8 cellular contexts compared by ENCODE assay signal in the genomic region with DNA sequence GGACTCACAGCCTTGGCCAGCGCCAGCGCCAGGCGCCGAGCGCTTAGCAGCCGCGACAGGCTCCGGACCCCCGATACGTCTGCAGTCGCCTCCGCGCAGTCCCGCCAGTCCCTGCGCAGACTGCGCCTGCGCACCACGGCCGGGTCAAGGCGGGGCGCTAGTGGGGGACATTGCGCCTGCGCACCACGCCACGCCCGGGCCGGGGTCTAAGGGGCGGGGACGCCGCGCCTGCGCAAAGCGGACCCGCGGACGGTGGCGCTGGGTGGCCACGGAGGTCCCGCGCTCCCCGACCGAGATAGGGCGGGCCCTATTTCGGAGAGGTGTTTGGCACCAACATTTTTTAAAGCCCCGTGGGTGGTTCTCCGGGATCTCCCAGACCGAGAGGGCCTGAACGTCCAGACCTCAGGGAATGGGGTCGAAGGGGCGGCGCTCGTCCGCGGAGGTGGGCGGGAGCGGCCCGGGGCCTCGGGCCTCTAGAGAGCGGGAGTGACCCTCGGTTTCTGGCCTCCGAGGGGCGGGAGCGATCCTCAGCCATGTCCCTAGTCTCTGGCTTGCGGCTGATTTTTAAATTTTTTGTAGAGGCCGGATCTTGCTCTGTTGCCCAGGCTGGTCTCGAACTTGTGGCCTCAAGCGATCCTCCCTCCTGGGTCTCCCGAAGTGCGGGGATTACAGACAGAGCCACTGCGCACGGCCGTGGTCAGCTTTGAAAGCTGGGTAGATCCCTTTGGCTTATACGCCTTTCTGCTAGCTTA.
DNase-seq lines count a peak whose midpoint lies in the region; ATAC-seq and TF ChIP-seq lines count a peak whose summit lies in the region.
"Not testable (repeated sequence)": the region's sequence is repeated elsewhere in the genome, so short reads cannot be mapped to it uniquely, and the experiment has no call there.

No MANE protein-coding gene starts in this region.

- H3K36me3 ChIP-seq in ectodermal cell (ENCODE audit: control insufficient read depth, insufficient read depth, low read length); skeletal muscle tissue (ENCODE audit: control insufficient read depth in 3 of 3, insufficient read depth in 3 of 3, low read length in 3 of 3); uterus: not testable (repeated sequence)

- not testable (repeated sequence) for H3K9me3 ChIP-seq in ectodermal cell (ENCODE audit: control insufficient read depth, low read length); skeletal muscle tissue (ENCODE audit: control insufficient read depth in 3 of 3, low read length in 3 of 3); uterus

- H3K4me3 ChIP-seq in ectodermal cell (ENCODE audit: insufficient read depth, low read depth, low read length) (peak overlapping the region; percentile 56), skeletal muscle tissue (ENCODE audit: low read length in 3 of 3) (peak overlapping the region; percentile 63 to 76 (median 72)), uterus (peak overlapping the region; percentile 78 to 79)

- WGBS in ectodermal cell, 2 experiments, result 5 to 6% methylated on average over 72 to 73 of the region's 73 CpGs

- ATAC-seq in GM18505 (IDR thresholded peaks at IDR 0.05; ENCODE audit: unreplicated experiment) (peak; percentile 87), HG02623 (IDR thresholded peaks at IDR 0.05; ENCODE audit: unreplicated experiment) (peak; percentile 71)

- intact Hi-C loops in uterus (cut with DNase I; ENCODE audit: low total_unique reads), result not testable (repeated sequence)

- H3K27me3 ChIP-seq in ectodermal cell (ENCODE audit: control insufficient read depth, insufficient read depth, low read length, poor library complexity, severe bottlenecking); layer of hippocampus (ENCODE audit: control insufficient read depth, insufficient read depth, low read length); skeletal muscle tissue (ENCODE audit: control insufficient read depth in 3 of 3, insufficient read depth in 3 of 3, low read length in 3 of 3); uterus: not testable (repeated sequence)

- H3K9ac ChIP-seq in skeletal muscle tissue (ENCODE audit: low read depth in 1 of 3, low read length in 3 of 3), result peak overlapping the region; percentile 68 to 87 (median 82)

- not testable (repeated sequence) for H3K27ac ChIP-seq in ectodermal cell (ENCODE audit: insufficient read depth, low read depth, low read length, poor library complexity, severe bottlenecking)
- peak overlapping the region; percentile 65 for H3K27ac ChIP-seq in layer of hippocampus (ENCODE audit: low read depth, low read length)
- peak overlapping the region; percentile 80 for H3K27ac ChIP-seq in skeletal muscle tissue (ENCODE audit: low read depth, low read length)
- H3K27ac ChIP-seq in uterus, result peak overlapping the region; percentile 86 to 88

- peak; percentile 87 for DNase-seq in NAMALWA (ENCODE audit: low spot score)
- peak; percentile 88 for DNase-seq in activated CD8-positive, alpha-beta memory T cell treated with anti-CD3 and anti-CD28 coated beads, Interleukin-2, amount 50 U/mL, for 4 hours
- peak; percentile 86 to 91 for DNase-seq in uterus

- H3K4me1 ChIP-seq in ectodermal cell (ENCODE audit: control insufficient read depth, insufficient read depth, low read length); skeletal muscle tissue (ENCODE audit: control insufficient read depth in 3 of 3, insufficient read depth in 3 of 3, low read length in 3 of 3); uterus: not testable (repeated sequence)

- TF ChIP-seq POLR2A in GM18505 (IDR thresholded peaks at IDR 0.05; ENCODE audit: borderline replicate concordance, extremely low read depth, insufficient read depth, insufficient read length) (peak; percentile 51), uterus (IDR thresholded peaks at IDR 0.05) (peak; percentile 57 to 83)

- not testable (repeated sequence) for TF ChIP-seq CTCF in uterus (IDR thresholded peaks at IDR 0.05)
